15 cellular contexts compared by ENCODE assay signal in genomic region chr4:89301003-89301402, GRCh38. TPM values are rescaled to one million over a fixed set of nuclear protein-coding genes. Genes with fewer than 3 reads are reported as not detected.
DNase-seq lines count a peak whose midpoint lies in the region; ATAC-seq and TF ChIP-seq lines count a peak whose summit lies in the region.
"Had no signal": no experiment of that assay in that cellular context is flagged by ENCODE, and none has a peak within 500 bp of the region (broad histone marks: within the 10 kb centered on the region; RNA-seq: fewer than 3 reads in every experiment).

No MANE protein-coding gene starts in this region.

- intact Hi-C loops in CD8-positive, alpha-beta T cell (cut with DNase I, micrococcal nuclease): loop anchor here in 1 of 2 experiments (2.0 to 10.0 kb wide), 2 partner anchors 16 to 1016 kb away; partner anchors contain the start of gene PPM1K
- intact Hi-C loops in ovary (cut with DNase I): no loop called here

- H3K4me3 ChIP-seq in CD8-positive, alpha-beta T cell (ENCODE audit: low read depth, low read length): no peak overlapping the region
- no peak overlapping the region for H3K4me3 ChIP-seq in muscle layer of duodenum (ENCODE audit: low read depth in 1 of 2, low read length in 2 of 2)
- no peak overlapping the region for H3K4me3 ChIP-seq in H7 (ENCODE audit: insufficient read depth, low read depth, low read length)
- no peak overlapping the region for H3K4me3 ChIP-seq in ovary
- H3K4me3 ChIP-seq: ascending aorta, GM12878, suprapubic skin had no signal

- peak overlapping the region; percentile 81 for H3K4me3 Mint-ChIP-seq in activated T-cell treated with anti-CD3 and anti-CD28 coated beads, Interleukin-2, amount 50 U/mL, for 24 hours
- H3K4me3 Mint-ChIP-seq in CD8-positive, alpha-beta T cell: peak overlapping the region; percentile 47
- peak overlapping the region; percentile 90 for H3K4me3 Mint-ChIP-seq in activated T-helper 17 cell treated with anti-CD3 and anti-CD28 coated beads, Interleukin-2, amount 50 U/mL, for 72 hours

- POLR2A ChIA-PET in CD8-positive, alpha-beta T cell (lab: Charles Lee): interaction anchor here (1.5 kb wide), 1 partner anchor 17 kb away, joined by 3 read pairs; no protein-coding TSS in a partner anchor

- ATAC-seq in CD8-positive, alpha-beta T cell: no peak
- ATAC-seq in activated T-helper 17 cell treated with anti-CD3 and anti-CD28 coated beads, Interleukin-2, amount 50 U/mL, for 72 hours (replicated peaks): peak; percentile 19
- no peak for ATAC-seq in omental fat pad (ENCODE audit: low FRiP score)
- ATAC-seq: GM12878 had no signal

- TF ChIP-seq POLR2A in ovary (IDR thresholded peaks at IDR 0.05): no peak

- H3K4me1 ChIP-seq in CD8-positive, alpha-beta T cell (ENCODE audit: insufficient read depth, low read length): peaks cover 78% of the 10 kb centered on the region
- H3K4me1 ChIP-seq in muscle layer of duodenum (ENCODE audit: control insufficient read depth in 1 of 2, insufficient read depth in 2 of 2, low read length in 2 of 2): peaks cover 0 to 6% of the 10 kb centered on the region in 2 donors
- H3K4me1 ChIP-seq in ovary (ENCODE audit: insufficient read depth): peaks cover 3% of the 10 kb centered on the region
- H3K4me1 ChIP-seq: ascending aorta had no signal

- H3K27me3 ChIP-seq in CD8-positive, alpha-beta T cell (ENCODE audit: insufficient read depth, low read length): no peaks in the 10 kb centered on the region
- H3K27me3 ChIP-seq in muscle layer of duodenum (ENCODE audit: low read depth, low read length) (no peaks in the 10 kb centered on the region), H7 (ENCODE audit: control insufficient read depth, insufficient read depth, low read length) (no peaks in the 10 kb centered on the region), ovary (no peaks in the 10 kb centered on the region)
- H3K27me3 ChIP-seq: ascending aorta, suprapubic skin had no signal

- H3K27me3 Mint-ChIP-seq in activated T-cell treated with anti-CD3 and anti-CD28 coated beads, Interleukin-2, amount 50 U/mL, for 24 hours: no peaks in the 10 kb centered on the region
- no peaks in the 10 kb centered on the region for H3K27me3 Mint-ChIP-seq in CD8-positive, alpha-beta T cell (ENCODE audit: low read depth)
- H3K27me3 Mint-ChIP-seq in activated T-helper 17 cell treated with anti-CD3 and anti-CD28 coated beads, Interleukin-2, amount 50 U/mL, for 72 hours: no peaks in the 10 kb centered on the region

- WGBS in ovary, 3 donors: 95 to 100% (median 97%) methylated on average over 1 of the region's 1 CpG

- DNase-seq in activated T-cell treated with anti-CD3 and anti-CD28 coated beads, Interleukin-2, amount 50 U/mL, for 24 hours: no peak
- no peak for DNase-seq in activated T-cell treated with anti-CD3 and anti-CD28 coated beads, Interleukin-2, amount 50 U/mL, for 1 hour
- DNase-seq in CD8-positive, alpha-beta T cell: no peak
- DNase-seq in H7 (no peak), omental fat pad (ENCODE audit: low spot score) (no peak), ovary (no peak)
- DNase-seq: NCI-H226; stimulated activated CD4-positive, alpha-beta T cell treated with anti-CD3 and anti-CD28 coated beads, Interleukin-2, amount 100 ng/mL, for 48 hours; SW 1271 had no signal

- peak overlapping the region; percentile 95 for H3K27ac Mint-ChIP-seq in activated T-cell treated with anti-CD3 and anti-CD28 coated beads, Interleukin-2, amount 50 U/mL, for 24 hours
- H3K27ac Mint-ChIP-seq in CD8-positive, alpha-beta T cell: peak overlapping the region; percentile 86
- peak overlapping the region; percentile 85 for H3K27ac Mint-ChIP-seq in activated T-helper 17 cell treated with anti-CD3 and anti-CD28 coated beads, Interleukin-2, amount 50 U/mL, for 72 hours

- no peak for TF ChIP-seq EP300 in ovary (IDR thresholded peaks at IDR 0.05)

- H3K27ac ChIP-seq in CD8-positive, alpha-beta T cell (ENCODE audit: low read depth, low read length): no peak overlapping the region
- H3K27ac ChIP-seq in muscle layer of duodenum (ENCODE audit: low read length): peak overlapping the region; percentile 1
- no peak overlapping the region for H3K27ac ChIP-seq in ovary
- H3K27ac ChIP-seq: ascending aorta, suprapubic skin had no signal

- TF ChIP-seq CTCF in CD8-positive, alpha-beta T cell (IDR thresholded peaks at IDR 0.05): no peak
- TF ChIP-seq CTCF in omental fat pad (IDR thresholded peaks at IDR 0.05): no peak
- no peak for TF ChIP-seq CTCF in ovary (IDR thresholded peaks at IDR 0.05)

- CTCF ChIA-PET in CD8-positive, alpha-beta T cell (lab: Charles Lee): interaction anchor here (0.7 to 3.1 kb wide), 6 partner anchors 42 to 80 kb away, joined by 3 to 14 read pairs (median 4); no protein-coding TSS in a partner anchor

- H3K36me3 ChIP-seq in CD8-positive, alpha-beta T cell (ENCODE audit: insufficient read depth, low read length): no peaks in the 10 kb centered on the region
- H3K36me3 ChIP-seq in muscle layer of duodenum (ENCODE audit: control insufficient read depth in 1 of 2, insufficient read depth in 2 of 2, low read length in 2 of 2) (no peaks in the 10 kb centered on the region), H7 (replicated peaks; ENCODE audit: control insufficient read depth, insufficient read depth, low read length) (no peaks in the 10 kb centered on the region), ovary (no peaks in the 10 kb centered on the region)
- H3K36me3 ChIP-seq: ascending aorta, suprapubic skin had no signal

- H3K9me3 Mint-ChIP-seq in activated T-cell treated with anti-CD3 and anti-CD28 coated beads, Interleukin-2, amount 50 U/mL, for 24 hours: no peaks in the 10 kb centered on the region
- no peaks in the 10 kb centered on the region for H3K9me3 Mint-ChIP-seq in CD8-positive, alpha-beta T cell
- no peaks in the 10 kb centered on the region for H3K9me3 Mint-ChIP-seq in activated T-helper 17 cell treated with anti-CD3 and anti-CD28 coated beads, Interleukin-2, amount 50 U/mL, for 72 hours

- H3K9me3 ChIP-seq in CD8-positive, alpha-beta T cell (ENCODE audit: low read length): no peaks in the 10 kb centered on the region
- H3K9me3 ChIP-seq in muscle layer of duodenum (ENCODE audit: control insufficient read depth in 1 of 2, low read length in 2 of 2) (no peaks in the 10 kb centered on the region), ovary (no peaks in the 10 kb centered on the region)
- H3K9me3 ChIP-seq: ascending aorta, suprapubic skin had no signal

- peaks cover 86% of the 10 kb centered on the region for H3K4me1 Mint-ChIP-seq in activated T-cell treated with anti-CD3 and anti-CD28 coated beads, Interleukin-2, amount 50 U/mL, for 24 hours (ENCODE audit: low read depth)
- peaks cover 84% of the 10 kb centered on the region for H3K4me1 Mint-ChIP-seq in CD8-positive, alpha-beta T cell (ENCODE audit: low read depth)
- H3K4me1 Mint-ChIP-seq in activated T-helper 17 cell treated with anti-CD3 and anti-CD28 coated beads, Interleukin-2, amount 50 U/mL, for 72 hours: peaks cover 35% of the 10 kb centered on the region

- H3K36me3 Mint-ChIP-seq in activated T-cell treated with anti-CD3 and anti-CD28 coated beads, Interleukin-2, amount 50 U/mL, for 24 hours (ENCODE audit: low read depth): peaks cover 6% of the 10 kb centered on the region
- H3K36me3 Mint-ChIP-seq in CD8-positive, alpha-beta T cell: peaks cover 5% of the 10 kb centered on the region
- peaks cover 31% of the 10 kb centered on the region for H3K36me3 Mint-ChIP-seq in activated T-helper 17 cell treated with anti-CD3 and anti-CD28 coated beads, Interleukin-2, amount 50 U/mL, for 72 hours (ENCODE audit: low read depth)

RNA-seq across cellular contexts. Expression of gene GPRIN3, which starts 6.6 kb away (rescaled TPM):
- total RNA-seq in CD8-positive, alpha-beta T cell: 10 to 100 TPM; 32.1 to 34.4 TPM
- 10 to 100 TPM; 43.5 to 69.7 TPM for total RNA-seq in activated T-helper 17 cell treated with anti-CD3 and anti-CD28 coated beads, Interleukin-2, amount 50 U/mL, for 72 hours
- total RNA-seq in H7 (2014; rRNA removed; shearing (Covaris generic)): 0.42 and 0.44 TPM in 2 replicates
- total RNA-seq in omental fat pad (10 to 100 TPM in 3 of 4 donors, 1 to 10 TPM in 1; 3.3 to 19.3 (median 14.7) TPM), ovary (1 to 10 TPM; 2.7 to 6.8 (median 3.9) TPM)
- polyA plus RNA-seq in ovary: 1 to 10 TPM; 1.0 to 1.7 TPM
- total RNA-seq: osteocyte had no signal
